In the genomic region with DNA sequence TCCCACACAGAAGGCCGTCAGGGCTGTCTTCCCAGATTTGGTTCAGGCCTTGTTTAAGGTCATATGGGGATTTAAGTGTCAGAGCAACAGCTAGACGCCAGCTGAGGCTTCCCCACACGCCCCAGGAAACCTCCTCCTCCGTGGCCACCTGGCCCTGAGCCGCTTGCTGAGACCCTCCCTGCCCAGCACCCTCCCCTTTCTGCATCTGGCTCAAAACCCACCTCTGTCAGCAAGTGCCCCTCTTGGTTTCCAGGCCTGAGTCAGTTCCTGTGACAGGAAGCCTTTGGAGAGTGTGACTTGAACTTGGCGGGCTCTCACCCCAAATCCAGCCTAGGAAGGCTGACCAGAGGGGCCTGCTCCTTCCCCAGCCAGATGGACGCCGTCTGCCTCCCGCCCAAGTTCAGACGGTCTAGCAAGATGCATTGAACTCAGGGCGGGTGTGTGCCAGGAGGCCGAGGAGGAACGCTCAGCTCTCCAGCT, we compare ENCODE assay signal across 9 cellular contexts. TPM values are rescaled to one million over a fixed set of nuclear protein-coding genes. Genes with fewer than 3 reads are reported as not detected.
DNase-seq lines count a peak whose midpoint lies in the region; ATAC-seq, FAIRE-seq and TF ChIP-seq lines count a peak whose summit lies in the region.
"Had no signal": no experiment of that assay in that cellular context is flagged by ENCODE, and none has a peak within 500 bp of the region (broad histone marks: within the 10 kb centered on the region; RNA-seq: fewer than 3 reads in every experiment).

No MANE protein-coding gene starts in this region.

- H3K4me3 ChIP-seq in endothelial cell of umbilical vein (replicated peaks in 1 of 3; ENCODE audit: insufficient read depth in 1 of 3, low read depth in 1 of 3, low read length in 3 of 3) = no peak overlapping the region

- H3K79me2 ChIP-seq in endothelial cell of umbilical vein (ENCODE audit: control insufficient read depth, insufficient read depth, low read length) = no peaks in the 10 kb centered on the region

- no peaks in the 10 kb centered on the region for H3K9me3 ChIP-seq in endothelial cell of umbilical vein (replicated peaks; ENCODE audit: control insufficient read depth, insufficient read depth, low read length)

- ATAC-seq in natural killer cell treated with Interleukin-12 subunit alpha and Interleukin-12 subunit beta and Interleukin-15 and Interleukin-18, amount 100 ng/mL, for 72 hours = peak in 1 of 2 donors; percentile 8
- ATAC-seq in GM18520 (IDR thresholded peaks at IDR 0.05; ENCODE audit: unreplicated experiment) = no peak
- ATAC-seq in GM18870 (IDR thresholded peaks at IDR 0.05; ENCODE audit: unreplicated experiment) = no peak
- ATAC-seq in HG03354 (IDR thresholded peaks at IDR 0.05; ENCODE audit: poor library complexity, severe bottlenecking, unreplicated experiment) = no peak

- peaks cover 66% of the 10 kb centered on the region for H3K4me1 Mint-ChIP-seq in CD14-positive monocyte
- peaks cover 27 to 48% of the 10 kb centered on the region in 2 donors for H3K4me1 Mint-ChIP-seq in natural killer cell treated with Interleukin-12 subunit alpha and Interleukin-12 subunit beta and Interleukin-15 and Interleukin-18, amount 100 ng/mL, for 72 hours (ENCODE audit: low read depth in 2 of 2)

- H3K4me1 ChIP-seq in endothelial cell of umbilical vein (ENCODE audit: control insufficient read depth, extremely low read depth, insufficient read depth, low read length) = peaks cover 30% of the 10 kb centered on the region

- H3K27ac Mint-ChIP-seq in CD14-positive monocyte = peak overlapping the region; percentile 85 to 93 (median 88)
- H3K27ac Mint-ChIP-seq in natural killer cell treated with Interleukin-12 subunit alpha and Interleukin-12 subunit beta and Interleukin-15 and Interleukin-18, amount 100 ng/mL, for 72 hours = peak overlapping the region; percentile 28 to 84

- H3K9me3 Mint-ChIP-seq in CD14-positive monocyte = no peaks in the 10 kb centered on the region
- no peaks in the 10 kb centered on the region for H3K9me3 Mint-ChIP-seq in natural killer cell treated with Interleukin-12 subunit alpha and Interleukin-12 subunit beta and Interleukin-15 and Interleukin-18, amount 100 ng/mL, for 72 hours

- peak; percentile 65 for TF ChIP-seq POLR2A in endothelial cell of umbilical vein (IDR thresholded peaks at IDR 0.05; ENCODE audit: low read depth, low read length)

- H3K36me3 ChIP-seq in endothelial cell of umbilical vein (ENCODE audit: control insufficient read depth in 2 of 2, extremely low read depth in 1 of 2, insufficient read depth in 2 of 2, low read length in 2 of 2) = no peaks in the 10 kb centered on the region

- intact Hi-C loops in CD14-positive monocyte (cut with micrococcal nuclease) = loop anchor here (2.0 to 5.0 kb wide), 4 partner anchors 78 to 229 kb away; no protein-coding TSS in a partner anchor
- intact Hi-C loops in endothelial cell of umbilical vein (cut with micrococcal nuclease) = loop anchor here (1.0 kb wide), 4 partner anchors 20 to 229 kb away; no protein-coding TSS in a partner anchor

- DNase-seq in CD14-positive monocyte (ENCODE audit: low spot score) = no peak
- DNase-seq in NCI-H524 (lab: John Stamatoyannopoulos, UW) = peak; percentile 40 to 75
- peak; percentile 88 for DNase-seq in endothelial cell of umbilical vein (ENCODE audit: low read depth, low spot score)
- DNase-seq in natural killer cell treated with Interleukin-12 subunit alpha and Interleukin-12 subunit beta and Interleukin-15 and Interleukin-18, amount 100 ng/mL, for 72 hours (ENCODE audit: low spot score) = no peak
- DNase-seq in D721Med (ENCODE audit: insufficient read length, low spot score) = no peak
- DNase-seq: NCI-H187 treated with DMSO at 0.1 percent for 48 hours had no signal

- peak overlapping the region; percentile 59 to 83 for H3K4me3 Mint-ChIP-seq in CD14-positive monocyte
- peak overlapping the region; percentile 6 for H3K4me3 Mint-ChIP-seq in natural killer cell treated with Interleukin-12 subunit alpha and Interleukin-12 subunit beta and Interleukin-15 and Interleukin-18, amount 100 ng/mL, for 72 hours

- peak overlapping the region; percentile 83 for H2AFZ ChIP-seq in endothelial cell of umbilical vein (ENCODE audit: low read depth, low read length)

- no peaks in the 10 kb centered on the region for H3K9me1 ChIP-seq in endothelial cell of umbilical vein (replicated peaks; ENCODE audit: control insufficient read depth, extremely low read depth, insufficient read depth, low read length)

- POLR2A ChIA-PET in endothelial cell of umbilical vein (lab: Charles Lee) = interaction anchor here (0.6 kb wide), 1 partner anchor 84 kb away, joined by 3 read pairs; no protein-coding TSS in a partner anchor

- no peaks in the 10 kb centered on the region for H3K36me3 Mint-ChIP-seq in CD14-positive monocyte
- H3K36me3 Mint-ChIP-seq in natural killer cell treated with Interleukin-12 subunit alpha and Interleukin-12 subunit beta and Interleukin-15 and Interleukin-18, amount 100 ng/mL, for 72 hours = no peaks in the 10 kb centered on the region

- no peak for TF ChIP-seq CTCF in CD14-positive monocyte (IDR thresholded peaks at IDR 0.05)
- TF ChIP-seq CTCF in endothelial cell of umbilical vein (IDR thresholded peaks at IDR 0.05; ENCODE audit: extremely low read depth in 1 of 2, insufficient read depth in 1 of 2, low read depth in 1 of 2, low read length in 2 of 2) = no peak
- TF ChIP-seq CTCF in D721Med (IDR thresholded peaks at IDR 0.05; ENCODE audit: insufficient read depth, missing control alignments) = no peak

- H4K20me1 ChIP-seq in endothelial cell of umbilical vein (replicated peaks; ENCODE audit: control insufficient read depth, extremely low read depth, insufficient read depth, low read length) = no peaks in the 10 kb centered on the region

- dilution Hi-C loops in endothelial cell of umbilical vein (cut with MboI; ENCODE audit: extremely low pct_ligation_motif_present, low sequenced_read_pairs) = no loop called here

- no TSS peak for BruUV-seq in endothelial cell of umbilical vein (replicated peaks; lab: Mats Ljungman, UMichigan)

- FAIRE-seq in endothelial cell of umbilical vein (lab: Jason Lieb, UNC) (peak; percentile 98), D721Med (lab: Jason Lieb, UNC) (no peak)

- peak overlapping the region; percentile 94 for H3K27ac ChIP-seq in endothelial cell of umbilical vein (ENCODE audit: insufficient read depth, low read depth, low read length)

- CTCF ChIA-PET in endothelial cell of umbilical vein (lab: Charles Lee) = interaction anchor here (1.0 to 12.2 kb wide), 13 partner anchors 14 to 398 kb away, joined by 3 to 520 read pairs (median 8); no protein-coding TSS in a partner anchor

- H3K27me3 ChIP-seq in endothelial cell of umbilical vein (ENCODE audit: control insufficient read depth in 2 of 2, insufficient read depth in 2 of 2, low read length in 2 of 2) = no peaks in the 10 kb centered on the region

- peak overlapping the region; percentile 47 for H3K4me2 ChIP-seq in endothelial cell of umbilical vein (ENCODE audit: insufficient read depth, low read length)

- peak overlapping the region; percentile 52 for H3K9ac ChIP-seq in endothelial cell of umbilical vein (replicated peaks; ENCODE audit: extremely low read depth, insufficient read depth, low read length)

- H3K27me3 Mint-ChIP-seq in CD14-positive monocyte (ENCODE audit: low read depth in 3 of 3) = peaks cover 0 to 1% (median 0%) of the 10 kb centered on the region in 3 donors
- H3K27me3 Mint-ChIP-seq in natural killer cell treated with Interleukin-12 subunit alpha and Interleukin-12 subunit beta and Interleukin-15 and Interleukin-18, amount 100 ng/mL, for 72 hours = peaks cover 0 to 3% of the 10 kb centered on the region in 2 donors

TF ChIP-seq in endothelial cell of umbilical vein, 7 proteins besides CTCF, POLR2A, EP300 and RAD21 (continues in another document):
- peak; percentile 57 for TF ChIP-seq FOS (IDR thresholded peaks at IDR 0.05; ENCODE audit: borderline replicate concordance, insufficient read depth, low read length)

RNA-seq across cellular contexts. Expression of gene FXYD2, which starts 0.6 kb away (rescaled TPM):
- polyA plus RNA-seq in CD14-positive monocyte = 1 to 10 TPM; 2.5 to 4.4 TPM
- total RNA-seq in endothelial cell of umbilical vein = 0.72 and 1.8 TPM in 2 replicates
- 0.99 and 1.9 TPM in 2 replicates for polyA plus RNA-seq in endothelial cell of umbilical vein
- 1.1 TPM in 2 replicates for polyA plus RNA-seq in endothelial cell of umbilical vein (2011; cell fraction: cytosol; rRNA removed)
- 0.24 and 0.48 TPM in 2 replicates for polyA plus RNA-seq in endothelial cell of umbilical vein (2011; cell fraction: nucleus; rRNA removed)
- polyA plus RNA-seq in endothelial cell of umbilical vein (2012) = 1.3 and 1.7 TPM in 2 replicates
- 0.58 and 1.1 TPM in 2 replicates for polyA minus RNA-seq in endothelial cell of umbilical vein
- polyA minus RNA-seq in endothelial cell of umbilical vein (2011; cell fraction: cytosol; rRNA and poly(A)+ RNA removed) = not detected
- 1.1 TPM in 1 of 2 replicates, not detected in the other for polyA minus RNA-seq in endothelial cell of umbilical vein (2011; cell fraction: nucleus; rRNA and poly(A)+ RNA removed)
- 1 to 10 TPM in 1 of 2 donors, under 1 TPM in 1; 0.14 to 1.5 TPM for total RNA-seq in natural killer cell treated with Interleukin-12 subunit alpha and Interleukin-12 subunit beta and Interleukin-15 and Interleukin-18, amount 100 ng/mL, for 72 hours

RNA-seq across cellular contexts. Expression of gene DSCAML1, which starts 27.0 kb away (rescaled TPM):
- not detected for polyA plus RNA-seq in CD14-positive monocyte
- total RNA-seq in endothelial cell of umbilical vein = not detected in 2 replicates
- polyA plus RNA-seq in endothelial cell of umbilical vein = not detected in 2 replicates
- polyA plus RNA-seq in endothelial cell of umbilical vein (2011; cell fraction: cytosol; rRNA removed) = not detected in 2 replicates
- polyA plus RNA-seq in endothelial cell of umbilical vein (2011; cell fraction: nucleus; rRNA removed) = not detected in 2 replicates
- polyA plus RNA-seq in endothelial cell of umbilical vein (2012) = not detected in 2 replicates
- polyA minus RNA-seq in endothelial cell of umbilical vein = not detected in 2 replicates
- polyA minus RNA-seq in endothelial cell of umbilical vein (2011; cell fraction: cytosol; rRNA and poly(A)+ RNA removed) = not detected
- polyA minus RNA-seq in endothelial cell of umbilical vein (2011; cell fraction: nucleus; rRNA and poly(A)+ RNA removed) = not detected in 2 replicates
- under 1 TPM in 1 of 2 donors, not detected in 1; 0.08 TPM for total RNA-seq in natural killer cell treated with Interleukin-12 subunit alpha and Interleukin-12 subunit beta and Interleukin-15 and Interleukin-18, amount 100 ng/mL, for 72 hours

RNA-seq across cellular contexts. Expression of gene FXYD6, which starts 52.5 kb away (rescaled TPM):
- polyA plus RNA-seq in CD14-positive monocyte = 10 to 100 TPM; 36.4 to 44.1 TPM
- total RNA-seq in endothelial cell of umbilical vein = 1.9 and 8.7 TPM in 2 replicates
- 1.4 and 2.0 TPM in 2 replicates for polyA plus RNA-seq in endothelial cell of umbilical vein
- 1.5 and 2.0 TPM in 2 replicates for polyA plus RNA-seq in endothelial cell of umbilical vein (2011; cell fraction: cytosol; rRNA removed)
- polyA plus RNA-seq in endothelial cell of umbilical vein (2011; cell fraction: nucleus; rRNA removed) = 0.85 and 1.0 TPM in 2 replicates
- polyA plus RNA-seq in endothelial cell of umbilical vein (2012) = 0.78 TPM in 1 of 2 replicates, not detected in the other
- polyA minus RNA-seq in endothelial cell of umbilical vein = 0.68 and 1.2 TPM in 2 replicates
- polyA minus RNA-seq in endothelial cell of umbilical vein (2011; cell fraction: cytosol; rRNA and poly(A)+ RNA removed) = not detected
- 0.24 TPM in 2 replicates for polyA minus RNA-seq in endothelial cell of umbilical vein (2011; cell fraction: nucleus; rRNA and poly(A)+ RNA removed)
- not detected for total RNA-seq in natural killer cell treated with Interleukin-12 subunit alpha and Interleukin-12 subunit beta and Interleukin-15 and Interleukin-18, amount 100 ng/mL, for 72 hours

Comparison
In these comparisons a context has a peak if more than half of its experiments do, and no peak if none do; other contexts are left out.
1. DNase-seq: peak in NCI-H524 (2 of 2) and endothelial cell of umbilical vein (single experiment); none in CD14-positive monocyte (single experiment), natural killer cell treated with Interleukin-12 subunit alpha and Interleukin-12 subunit beta and Interleukin-15 and Interleukin-18, amount 100 ng/mL, for 72 hours (single experiment) and D721Med (single experiment).